9 cellular contexts compared by ENCODE assay signal in genomic region chr17:62062313-62062712, GRCh38. TPM values are rescaled to one million over a fixed set of nuclear protein-coding genes. Genes with fewer than 3 reads are reported as not detected.
DNase-seq lines count a peak whose midpoint lies in the region; ATAC-seq and TF ChIP-seq lines count a peak whose summit lies in the region.
"Had no signal": no experiment of that assay in that cellular context is flagged by ENCODE, and none has a peak within 500 bp of the region (broad histone marks: within the 10 kb centered on the region; RNA-seq: fewer than 3 reads in every experiment).

No MANE protein-coding gene starts in this region.

- DNase-seq in activated CD4-positive, alpha-beta T cell treated with anti-CD3 and anti-CD28 coated beads, Interleukin-2, amount 10 ng/mL, durations not matched to agents 7 days and 5 days: no peak
- DNase-seq in activated CD4-positive, alpha-beta T cell treated with anti-CD3 and anti-CD28 coated beads, Interleukin-2, amount 50 U/mL, for 48 hours: no peak
- no peak for DNase-seq in T-helper 2 cell treated with Interferon-gamma antibody and Interleukin-4, amounts not matched to agents 5 μg/mL and 100 μg/mL, for 36 hours (ENCODE audit: low spot score)
- DNase-seq in fibroblast of mammary gland (ENCODE audit: low read depth): peak; percentile 33
- DNase-seq in DMS79 treated with DMSO at 0.1 percent for 48 hours (lab: John Stamatoyannopoulos, UW): no peak
- DNase-seq in NCI-H226: no peak
- no peak for DNase-seq in stimulated activated CD4-positive, alpha-beta T cell treated with anti-CD3 and anti-CD28 coated beads, Interleukin-4, amount 100 ng/mL, for 24 hours
- DNase-seq: NCI-H2081 had no signal

- TF ChIP-seq CTCF in fibroblast of mammary gland (conservative IDR thresholded peaks at IDR 0.05; ENCODE audit: control insufficient read depth, insufficient read depth, low read depth, low read length): no peak

- CTCF ChIA-PET in activated CD4-positive, alpha-beta T cell treated with anti-CD3 and anti-CD28 coated beads, Interleukin-2, amount 10 ng/mL, durations not matched to agents 7 days and 5 days (lab: Charles Lee): interaction anchor here (1.0 to 1.1 kb wide), 2 partner anchors 47 to 123 kb away, joined by 3 to 4 read pairs; no protein-coding TSS in a partner anchor

- peak overlapping the region; percentile 84 for H3K4me3 Mint-ChIP-seq in activated CD4-positive, alpha-beta T cell treated with anti-CD3 and anti-CD28 coated beads, Interleukin-2, amount 10 ng/mL, durations not matched to agents 7 days and 5 days
- H3K4me3 Mint-ChIP-seq in T-helper 2 cell treated with Interferon-gamma antibody and Interleukin-4, amounts not matched to agents 5 μg/mL and 100 μg/mL, for 36 hours: peak overlapping the region; percentile 91
- H3K4me3 Mint-ChIP-seq in stimulated activated memory B cell treated with anti-CD40 and anti-IgM and Interleukin-4, amounts not matched to agents 10 μg/mL and 1 μg/mL and 100 μg/mL, for 72 hours: peak overlapping the region; percentile 94

- peak overlapping the region; percentile 47 for H3K27ac Mint-ChIP-seq in activated CD4-positive, alpha-beta T cell treated with anti-CD3 and anti-CD28 coated beads, Interleukin-2, amount 10 ng/mL, durations not matched to agents 7 days and 5 days
- peak overlapping the region; percentile 93 for H3K27ac Mint-ChIP-seq in T-helper 2 cell treated with Interferon-gamma antibody and Interleukin-4, amounts not matched to agents 5 μg/mL and 100 μg/mL, for 36 hours
- H3K27ac Mint-ChIP-seq in stimulated activated memory B cell treated with anti-CD40 and anti-IgM and Interleukin-4, amounts not matched to agents 10 μg/mL and 1 μg/mL and 100 μg/mL, for 72 hours: peak overlapping the region; percentile 91

- H3K27me3 Mint-ChIP-seq in activated CD4-positive, alpha-beta T cell treated with anti-CD3 and anti-CD28 coated beads, Interleukin-2, amount 10 ng/mL, durations not matched to agents 7 days and 5 days: no peaks in the 10 kb centered on the region
- H3K27me3 Mint-ChIP-seq in T-helper 2 cell treated with Interferon-gamma antibody and Interleukin-4, amounts not matched to agents 5 μg/mL and 100 μg/mL, for 36 hours (ENCODE audit: low read depth): no peaks in the 10 kb centered on the region
- H3K27me3 Mint-ChIP-seq in stimulated activated memory B cell treated with anti-CD40 and anti-IgM and Interleukin-4, amounts not matched to agents 10 μg/mL and 1 μg/mL and 100 μg/mL, for 72 hours: no peaks in the 10 kb centered on the region

- POLR2A ChIA-PET in activated CD4-positive, alpha-beta T cell treated with anti-CD3 and anti-CD28 coated beads, Interleukin-2, amount 10 ng/mL, durations not matched to agents 7 days and 5 days (lab: Charles Lee): no interaction called here

- H3K36me3 Mint-ChIP-seq in activated CD4-positive, alpha-beta T cell treated with anti-CD3 and anti-CD28 coated beads, Interleukin-2, amount 10 ng/mL, durations not matched to agents 7 days and 5 days (ENCODE audit: low read depth): peaks cover 35% of the 10 kb centered on the region
- H3K36me3 Mint-ChIP-seq in T-helper 2 cell treated with Interferon-gamma antibody and Interleukin-4, amounts not matched to agents 5 μg/mL and 100 μg/mL, for 36 hours (ENCODE audit: low read depth): peaks cover 35% of the 10 kb centered on the region
- peaks cover 29% of the 10 kb centered on the region for H3K36me3 Mint-ChIP-seq in stimulated activated memory B cell treated with anti-CD40 and anti-IgM and Interleukin-4, amounts not matched to agents 10 μg/mL and 1 μg/mL and 100 μg/mL, for 72 hours

- H3K9me3 Mint-ChIP-seq in activated CD4-positive, alpha-beta T cell treated with anti-CD3 and anti-CD28 coated beads, Interleukin-2, amount 10 ng/mL, durations not matched to agents 7 days and 5 days: no peaks in the 10 kb centered on the region
- no peaks in the 10 kb centered on the region for H3K9me3 Mint-ChIP-seq in T-helper 2 cell treated with Interferon-gamma antibody and Interleukin-4, amounts not matched to agents 5 μg/mL and 100 μg/mL, for 36 hours
- H3K9me3 Mint-ChIP-seq in stimulated activated memory B cell treated with anti-CD40 and anti-IgM and Interleukin-4, amounts not matched to agents 10 μg/mL and 1 μg/mL and 100 μg/mL, for 72 hours: no peaks in the 10 kb centered on the region

- no peak for ATAC-seq in stimulated activated memory B cell treated with anti-CD40 and anti-IgM and Interleukin-4, amounts not matched to agents 10 μg/mL and 1 μg/mL and 100 μg/mL, for 72 hours

- peaks cover 48% of the 10 kb centered on the region for H3K4me1 Mint-ChIP-seq in activated CD4-positive, alpha-beta T cell treated with anti-CD3 and anti-CD28 coated beads, Interleukin-2, amount 10 ng/mL, durations not matched to agents 7 days and 5 days
- peaks cover 40% of the 10 kb centered on the region for H3K4me1 Mint-ChIP-seq in T-helper 2 cell treated with Interferon-gamma antibody and Interleukin-4, amounts not matched to agents 5 μg/mL and 100 μg/mL, for 36 hours (ENCODE audit: low read depth)
- peaks cover 61% of the 10 kb centered on the region for H3K4me1 Mint-ChIP-seq in stimulated activated memory B cell treated with anti-CD40 and anti-IgM and Interleukin-4, amounts not matched to agents 10 μg/mL and 1 μg/mL and 100 μg/mL, for 72 hours

- peak overlapping the region; percentile 27 for H3K4me3 ChIP-seq in fibroblast of mammary gland (ENCODE audit: control insufficient read depth, low read depth, low read length)

RNA-seq across cellular contexts. Expression of gene MED13, which starts 2.8 kb away (rescaled TPM):
- total RNA-seq in activated CD4-positive, alpha-beta T cell treated with anti-CD3 and anti-CD28 coated beads, Interleukin-2, amount 10 ng/mL, durations not matched to agents 7 days and 5 days: 10 to 100 TPM; 52.5 to 65.4 TPM
